In genomic region chr9:19173598-19174125, GRCh38 we compare ENCODE assay signal across 8 cellular contexts. TPM values are rescaled to one million over a fixed set of nuclear protein-coding genes. Genes with fewer than 3 reads are reported as not detected.
A peak's percentile ranks its signal among the peaks of the same experiment; 100 is the strongest.
DNase-seq lines count a peak whose midpoint lies in the region; ATAC-seq and TF ChIP-seq lines count a peak whose summit lies in the region.

No MANE protein-coding gene starts in this region.

- POLR2A ChIA-PET in CD4-positive, alpha-beta T cell (lab: Charles Lee): interaction anchor here (0.7 to 2.2 kb wide), 8 partner anchors 10 to 125 kb away, joined by 3 to 10 read pairs (median 6); partner anchors contain the start of genes DENND4C and RRAGA

- H3K4me1 ChIP-seq in GM23338 (ENCODE audit: insufficient read depth): 0 out of 2 replicates have a peak, but pooled peaks cover 3% of the 10 kb centered on the region
- peaks cover 3% of the 10 kb centered on the region for H3K4me1 ChIP-seq in KMS-11 (ENCODE audit: low read depth, poor library complexity, severe bottlenecking)
- H3K4me1 ChIP-seq in mucosa of stomach (ENCODE audit: control insufficient read depth, insufficient read depth, low read length): no peaks in the 10 kb centered on the region

- H3K27ac ChIP-seq in GM23338 (ENCODE audit: low read depth) (no peak overlapping the region), KMS-11 (no peak overlapping the region)
- no peak overlapping the region for H3K27ac ChIP-seq in CD4-positive, alpha-beta T cell (ENCODE audit: low read depth, low read length)

- peaks cover 5% of the 10 kb centered on the region for H3K4me1 Mint-ChIP-seq in GM23338
- peaks cover 31% of the 10 kb centered on the region for H3K4me1 Mint-ChIP-seq in CD4-positive, alpha-beta T cell (ENCODE audit: low read depth)

- H3K36me3 Mint-ChIP-seq in GM23338 (ENCODE audit: low read depth): no peaks in the 10 kb centered on the region
- H3K36me3 Mint-ChIP-seq in CD4-positive, alpha-beta T cell (ENCODE audit: low read depth): no peaks in the 10 kb centered on the region

- H3K79me2 ChIP-seq in GM23338 (replicated peaks; ENCODE audit: insufficient read depth) (no peaks in the 10 kb centered on the region), KMS-11 (ENCODE audit: insufficient read depth, low read depth) (no peaks in the 10 kb centered on the region)

- H3K27me3 ChIP-seq in GM23338 (ENCODE audit: insufficient read depth) (no peaks in the 10 kb centered on the region), KMS-11 (ENCODE audit: insufficient read depth, low read depth) (no peaks in the 10 kb centered on the region), mucosa of stomach (ENCODE audit: control insufficient read depth, insufficient read depth, low read length) (no peaks in the 10 kb centered on the region)
- H3K27me3 ChIP-seq in CD4-positive, alpha-beta T cell (ENCODE audit: control insufficient read depth, insufficient read depth, low read length): no peaks in the 10 kb centered on the region

- H3K27me3 Mint-ChIP-seq in GM23338 (ENCODE audit: insufficient read depth, low read depth, poor library complexity): peaks cover 4% of the 10 kb centered on the region
- H3K27me3 Mint-ChIP-seq in CD4-positive, alpha-beta T cell: no peaks in the 10 kb centered on the region

- H3K4me2 ChIP-seq in GM23338: no peak overlapping the region
- H3K4me2 ChIP-seq in KMS-11: peak overlapping the region; percentile 31; the same call in 1 of the 2 replicates

- CTCF ChIA-PET in CD4-positive, alpha-beta T cell (lab: Charles Lee): interaction anchor here (0.8 to 2.3 kb wide), 13 partner anchors 10 to 919 kb away, joined by 3 to 19 read pairs (median 4); partner anchors contain the start of gene RRAGA

- no peaks in the 10 kb centered on the region for H3F3A ChIP-seq in GM23338 (replicated peaks; ENCODE audit: low read depth)

- no peaks in the 10 kb centered on the region for H4K20me1 ChIP-seq in GM23338 (replicated peaks; ENCODE audit: insufficient read depth)
- no peaks in the 10 kb centered on the region for H4K20me1 ChIP-seq in KMS-11 (ENCODE audit: insufficient read depth)

- H3K36me3 ChIP-seq in GM23338 (ENCODE audit: insufficient read depth) (no peaks in the 10 kb centered on the region), KMS-11 (ENCODE audit: insufficient read depth) (no peaks in the 10 kb centered on the region), mucosa of stomach (ENCODE audit: control insufficient read depth, insufficient read depth, low read length) (no peaks in the 10 kb centered on the region)

- H2AFZ ChIP-seq in GM23338: no peak overlapping the region; the same call in 1 of the 2 replicates
- peak overlapping the region; percentile 53; the same call in 1 of the 2 replicates for H2AFZ ChIP-seq in KMS-11 (ENCODE audit: low read depth)

- no peak for TF ChIP-seq CTCF in GM23338 (conservative IDR thresholded peaks at IDR 0.05; ENCODE audit: low read depth in 2 of 2)
- TF ChIP-seq CTCF in KMS-11 (conservative IDR thresholded peaks at IDR 0.05; ENCODE audit: low read depth, low read length): no peak
- no peak for TF ChIP-seq CTCF in CD4-positive, alpha-beta T cell (IDR thresholded peaks at IDR 0.05)
- TF ChIP-seq CTCF in GM13976 (IDR thresholded peaks at IDR 0.05; ENCODE audit: borderline replicate concordance, control extremely low read depth, extremely low read depth, insufficient read depth, missing control alignments): no peak

- H3K9ac ChIP-seq in KMS-11 (no peak overlapping the region), mucosa of stomach (ENCODE audit: low read length) (peak overlapping the region; percentile 24)

- peak; percentile 38 for ATAC-seq in GM18909 (IDR thresholded peaks at IDR 0.05; ENCODE audit: poor library complexity, unreplicated experiment)
- peak; percentile 51 for ATAC-seq in GM23338
- no peak for ATAC-seq in CD4-positive, alpha-beta T cell (ENCODE audit: poor library complexity)

- H3K4me3 Mint-ChIP-seq in GM23338: no peak overlapping the region
- no peak overlapping the region for H3K4me3 Mint-ChIP-seq in CD4-positive, alpha-beta T cell

- in situ Hi-C loops in GM13976 (cut with MboI; ENCODE audit: low sequenced_read_pairs, unreplicated experiment): loop anchor here (10.0 to 25.0 kb wide), 2 partner anchors 119 to 911 kb away; no protein-coding TSS in a partner anchor

- H3K9me3 Mint-ChIP-seq in GM23338: no peaks in the 10 kb centered on the region
- H3K9me3 Mint-ChIP-seq in CD4-positive, alpha-beta T cell: no peaks in the 10 kb centered on the region

- H3K27ac Mint-ChIP-seq in GM23338: no peak overlapping the region
- no peak overlapping the region for H3K27ac Mint-ChIP-seq in CD4-positive, alpha-beta T cell

- no peaks in the 10 kb centered on the region for H3K9me3 ChIP-seq in mucosa of stomach (ENCODE audit: control insufficient read depth, low read length)
- no peaks in the 10 kb centered on the region for H3K9me3 ChIP-seq in CD4-positive, alpha-beta T cell (ENCODE audit: control insufficient read depth, low read length)

- no peaks in the 10 kb centered on the region for H3K9me2 ChIP-seq in GM23338 (ENCODE audit: insufficient read depth)

- DNase-seq in GM23338 (ENCODE audit: low spot score) (no peak), GM13976 (ENCODE audit: low spot score) (no peak), NCI-H1048 (lab: John Stamatoyannopoulos, UW) (no peak), HK-2 (ENCODE audit: unreplicated experiment) (no peak)
- no peak for DNase-seq in CD4-positive, alpha-beta T cell

- intact Hi-C loops in CD4-positive, alpha-beta T cell (cut with DNase I, micrococcal nuclease): loop anchor here (1.0 to 10.0 kb wide), 7 partner anchors 46 to 916 kb away; partner anchors contain the start of genes PLIN2 (in 2 of the 2), HAUS6 (in 1 of the 2) and RRAGA (in 1 of the 2)

- H3K4me3 ChIP-seq in GM23338: no peak overlapping the region
- no peak overlapping the region for H3K4me3 ChIP-seq in KMS-11 (IDR thresholded peaks at IDR 0.05; ENCODE audit: insufficient read depth, low read depth, low read length)
- no peak overlapping the region for H3K4me3 ChIP-seq in mucosa of stomach (ENCODE audit: low read length)

TF ChIP-seq in GM23338, 12 proteins besides CTCF, POLR2A, EP300 and RAD21 (continues in another document):
- TF ChIP-seq ZNF331 (CRISPR knock-in tag; IDR thresholded peaks at IDR 0.05; ENCODE audit: low read depth) (no peak), POLR2AphosphoS5 (IDR thresholded peaks at IDR 0.05; ENCODE audit: low read depth) (no peak), CREB1 (CRISPR knock-in tag; IDR thresholded peaks at IDR 0.05; ENCODE audit: low read depth) (no peak)
- TF ChIP-seq, protein P1, sequence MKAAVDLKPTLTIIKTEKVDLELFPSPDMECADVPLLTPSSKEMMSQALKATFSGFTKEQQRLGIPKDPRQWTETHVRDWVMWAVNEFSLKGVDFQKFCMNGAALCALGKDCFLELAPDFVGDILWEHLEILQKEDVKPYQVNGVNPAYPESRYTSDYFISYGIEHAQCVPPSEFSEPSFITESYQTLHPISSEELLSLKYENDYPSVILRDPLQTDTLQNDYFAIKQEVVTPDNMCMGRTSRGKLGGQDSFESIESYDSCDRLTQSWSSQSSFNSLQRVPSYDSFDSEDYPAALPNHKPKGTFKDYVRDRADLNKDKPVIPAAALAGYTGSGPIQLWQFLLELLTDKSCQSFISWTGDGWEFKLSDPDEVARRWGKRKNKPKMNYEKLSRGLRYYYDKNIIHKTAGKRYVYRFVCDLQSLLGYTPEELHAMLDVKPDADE (IDR thresholded peaks at IDR 0.05): no peak
- TF ChIP-seq, protein P2, sequence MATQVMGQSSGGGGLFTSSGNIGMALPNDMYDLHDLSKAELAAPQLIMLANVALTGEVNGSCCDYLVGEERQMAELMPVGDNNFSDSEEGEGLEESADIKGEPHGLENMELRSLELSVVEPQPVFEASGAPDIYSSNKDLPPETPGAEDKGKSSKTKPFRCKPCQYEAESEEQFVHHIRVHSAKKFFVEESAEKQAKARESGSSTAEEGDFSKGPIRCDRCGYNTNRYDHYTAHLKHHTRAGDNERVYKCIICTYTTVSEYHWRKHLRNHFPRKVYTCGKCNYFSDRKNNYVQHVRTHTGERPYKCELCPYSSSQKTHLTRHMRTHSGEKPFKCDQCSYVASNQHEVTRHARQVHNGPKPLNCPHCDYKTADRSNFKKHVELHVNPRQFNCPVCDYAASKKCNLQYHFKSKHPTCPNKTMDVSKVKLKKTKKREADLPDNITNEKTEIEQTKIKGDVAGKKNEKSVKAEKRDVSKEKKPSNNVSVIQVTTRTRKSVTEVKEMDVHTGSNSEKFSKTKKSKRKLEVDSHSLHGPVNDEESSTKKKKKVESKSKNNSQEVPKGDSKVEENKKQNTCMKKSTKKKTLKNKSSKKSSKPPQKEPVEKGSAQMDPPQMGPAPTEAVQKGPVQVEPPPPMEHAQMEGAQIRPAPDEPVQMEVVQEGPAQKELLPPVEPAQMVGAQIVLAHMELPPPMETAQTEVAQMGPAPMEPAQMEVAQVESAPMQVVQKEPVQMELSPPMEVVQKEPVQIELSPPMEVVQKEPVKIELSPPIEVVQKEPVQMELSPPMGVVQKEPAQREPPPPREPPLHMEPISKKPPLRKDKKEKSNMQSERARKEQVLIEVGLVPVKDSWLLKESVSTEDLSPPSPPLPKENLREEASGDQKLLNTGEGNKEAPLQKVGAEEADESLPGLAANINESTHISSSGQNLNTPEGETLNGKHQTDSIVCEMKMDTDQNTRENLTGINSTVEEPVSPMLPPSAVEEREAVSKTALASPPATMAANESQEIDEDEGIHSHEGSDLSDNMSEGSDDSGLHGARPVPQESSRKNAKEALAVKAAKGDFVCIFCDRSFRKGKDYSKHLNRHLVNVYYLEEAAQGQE (IDR thresholded peaks at IDR 0.05; ENCODE audit: unreplicated experiment): no peak

RNA-seq across cellular contexts. Expression of gene PLIN2, which starts 46.4 kb away (rescaled TPM):
- 15.3 and 17.2 TPM in 2 replicates for total RNA-seq in GM23338 (2014; rRNA removed; shearing (Covaris generic))
- polyA plus RNA-seq in GM23338 (2016; fragmentation: Nextera tagmentation; extraction: Ambion mirVana): 14.6 and 15.1 TPM in 2 replicates
- total RNA-seq in CD4-positive, alpha-beta T cell: 10 to 100 TPM; 68.8 to 70.7 TPM

RNA-seq across cellular contexts. Expression of gene DENND4C, which starts 56.8 kb away (rescaled TPM):
- 30.8 and 43.7 TPM in 2 replicates for total RNA-seq in GM23338 (2014; rRNA removed; shearing (Covaris generic))
- 5.2 and 6.4 TPM in 2 replicates for polyA plus RNA-seq in GM23338 (2016; fragmentation: Nextera tagmentation; extraction: Ambion mirVana)
- total RNA-seq in CD4-positive, alpha-beta T cell: 10 to 100 TPM; 32.5 to 34.1 TPM
